ENCODE assay signal across 1 cellular context in the genomic region with DNA sequence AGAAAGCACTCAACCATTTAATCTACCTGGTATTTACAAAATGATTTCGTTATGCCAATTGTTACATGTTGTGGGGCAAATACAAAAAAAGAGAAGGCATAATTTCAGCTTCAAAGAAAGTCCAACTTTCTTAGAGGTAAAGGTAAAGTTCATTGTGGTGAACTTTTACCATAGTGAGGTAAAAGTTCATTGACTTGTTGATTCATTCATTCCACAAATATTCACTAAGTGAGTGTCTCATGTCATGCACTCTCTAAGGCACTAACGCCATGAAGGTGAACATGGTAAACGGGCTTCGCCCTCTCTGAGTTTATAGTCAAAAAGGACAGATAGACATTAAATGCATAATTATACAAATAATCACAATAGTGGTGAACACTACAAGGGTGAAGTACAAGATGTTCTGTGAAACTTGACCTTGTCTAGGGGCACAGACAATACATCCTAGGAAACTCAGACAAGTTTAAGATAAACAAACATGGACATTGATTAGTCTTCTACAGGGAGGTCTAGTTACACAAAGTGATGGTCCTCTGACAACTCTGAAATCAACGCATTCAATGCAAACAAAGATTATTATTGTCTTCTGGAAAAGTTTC.
TF ChIP-seq lines count a peak whose summit lies in the region.

No MANE protein-coding gene starts in this region.

TF ChIP-seq in HepG2, 621 proteins besides CTCF, POLR2A, EP300 and RAD21 (continues in another document):
- no peak for TF ChIP-seq ZNF460 (CRISPR knock-in tag; IDR thresholded peaks at IDR 0.05; ENCODE audit: borderline replicate concordance)
- peak; percentile 61; the same call in 1 of the 2 replicates for TF ChIP-seq ARID5B (CRISPR knock-in tag; IDR thresholded peaks at IDR 0.05)
- TF ChIP-seq TBL1XR1 (IDR thresholded peaks at IDR 0.05; ENCODE audit: borderline replicate concordance, low read length, partially characterized antibody), result peak; percentile 69
- peak; percentile 85 for TF ChIP-seq PPARG (CRISPR knock-in tag; conservative IDR thresholded peaks at IDR 0.05)
- TF ChIP-seq RXRB (CRISPR knock-in tag; IDR thresholded peaks at IDR 0.05; ENCODE audit: borderline replicate concordance), result peak; percentile 75; the same call in 1 of the 2 replicates
- no peak for TF ChIP-seq PHF21A (CRISPR knock-in tag; IDR thresholded peaks at IDR 0.05)
- 0 out of 2 replicates have a peak, but pooled peaks have one; percentile 22 for TF ChIP-seq SKIL (CRISPR knock-in tag; IDR thresholded peaks at IDR 0.05; ENCODE audit: borderline replicate concordance)
- no peak for TF ChIP-seq JARID2 (CRISPR knock-in tag; IDR thresholded peaks at IDR 0.05; ENCODE audit: insufficient replicate concordance)
- TF ChIP-seq RBM22 (optimal IDR thresholded peaks at IDR 0.05; ENCODE audit: low read length), result no peak
- no peak; the same call in 1 of the 2 replicates for TF ChIP-seq NCOR1 (IDR thresholded peaks at IDR 0.05; ENCODE audit: borderline replicate concordance, low read length)
- TF ChIP-seq AHDC1 (CRISPR knock-in tag; IDR thresholded peaks at IDR 0.05; ENCODE audit: borderline replicate concordance), result peak; percentile 68
- peak; percentile 94 for TF ChIP-seq RARA (CRISPR knock-in tag; IDR thresholded peaks at IDR 0.05)
- TF ChIP-seq SKI (IDR thresholded peaks at IDR 0.05; ENCODE audit: partially characterized antibody), result peak; percentile 88
- peak; percentile 31; the same call in 1 of the 2 replicates for TF ChIP-seq SOX5 (CRISPR knock-in tag; IDR thresholded peaks at IDR 0.05; ENCODE audit: borderline replicate concordance)
- peak; percentile 61 for TF ChIP-seq PAXIP1 (CRISPR knock-in tag; conservative IDR thresholded peaks at IDR 0.05)
- TF ChIP-seq, protein P1, sequence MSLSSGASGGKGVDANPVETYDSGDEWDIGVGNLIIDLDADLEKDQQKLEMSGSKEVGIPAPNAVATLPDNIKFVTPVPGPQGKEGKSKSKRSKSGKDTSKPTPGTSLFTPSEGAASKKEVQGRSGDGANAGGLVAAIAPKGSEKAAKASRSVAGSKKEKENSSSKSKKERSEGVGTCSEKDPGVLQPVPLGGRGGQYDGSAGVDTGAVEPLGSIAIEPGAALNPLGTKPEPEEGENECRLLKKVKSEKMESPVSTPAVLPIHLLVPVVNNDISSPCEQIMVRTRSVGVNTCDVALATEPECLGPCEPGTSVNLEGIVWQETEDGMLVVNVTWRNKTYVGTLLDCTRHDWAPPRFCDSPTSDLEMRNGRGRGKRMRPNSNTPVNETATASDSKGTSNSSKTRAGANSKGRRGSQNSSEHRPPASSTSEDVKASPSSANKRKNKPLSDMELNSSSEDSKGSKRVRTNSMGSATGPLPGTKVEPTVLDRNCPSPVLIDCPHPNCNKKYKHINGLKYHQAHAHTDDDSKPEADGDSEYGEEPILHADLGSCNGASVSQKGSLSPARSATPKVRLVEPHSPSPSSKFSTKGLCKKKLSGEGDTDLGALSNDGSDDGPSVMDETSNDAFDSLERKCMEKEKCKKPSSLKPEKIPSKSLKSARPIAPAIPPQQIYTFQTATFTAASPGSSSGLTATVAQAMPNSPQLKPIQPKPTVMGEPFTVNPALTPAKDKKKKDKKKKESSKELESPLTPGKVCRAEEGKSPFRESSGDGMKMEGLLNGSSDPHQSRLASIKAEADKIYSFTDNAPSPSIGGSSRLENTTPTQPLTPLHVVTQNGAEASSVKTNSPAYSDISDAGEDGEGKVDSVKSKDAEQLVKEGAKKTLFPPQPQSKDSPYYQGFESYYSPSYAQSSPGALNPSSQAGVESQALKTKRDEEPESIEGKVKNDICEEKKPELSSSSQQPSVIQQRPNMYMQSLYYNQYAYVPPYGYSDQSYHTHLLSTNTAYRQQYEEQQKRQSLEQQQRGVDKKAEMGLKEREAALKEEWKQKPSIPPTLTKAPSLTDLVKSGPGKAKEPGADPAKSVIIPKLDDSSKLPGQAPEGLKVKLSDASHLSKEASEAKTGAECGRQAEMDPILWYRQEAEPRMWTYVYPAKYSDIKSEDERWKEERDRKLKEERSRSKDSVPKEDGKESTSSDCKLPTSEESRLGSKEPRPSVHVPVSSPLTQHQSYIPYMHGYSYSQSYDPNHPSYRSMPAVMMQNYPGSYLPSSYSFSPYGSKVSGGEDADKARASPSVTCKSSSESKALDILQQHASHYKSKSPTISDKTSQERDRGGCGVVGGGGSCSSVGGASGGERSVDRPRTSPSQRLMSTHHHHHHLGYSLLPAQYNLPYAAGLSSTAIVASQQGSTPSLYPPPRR (CRISPR knock-in tag; IDR thresholded peaks at IDR 0.05; ENCODE audit: borderline replicate concordance), result 0 out of 2 replicates have a peak, but pooled peaks have one; percentile 17
- TF ChIP-seq TEAD3 (CRISPR knock-in tag; optimal IDR thresholded peaks at IDR 0.05; ENCODE audit: borderline replicate concordance), result peak; percentile 22
- TF ChIP-seq CREM (IDR thresholded peaks at IDR 0.05), result 0 out of 2 replicates have a peak, but pooled peaks have one; percentile 22
- no peak for TF ChIP-seq CREM (CRISPR knock-in tag; IDR thresholded peaks at IDR 0.05)
- 0 out of 2 replicates have a peak, but pooled peaks have one; percentile 26 for TF ChIP-seq POGZ (CRISPR knock-in tag; IDR thresholded peaks at IDR 0.05)
- peak; percentile 61 for TF ChIP-seq FOSL2 (CRISPR knock-in tag; IDR thresholded peaks at IDR 0.05)
- TF ChIP-seq TCF7 (IDR thresholded peaks at IDR 0.05; ENCODE audit: low read depth), result peak; percentile 32
- peak; percentile 21 for TF ChIP-seq ASH2L (IDR thresholded peaks at IDR 0.05; ENCODE audit: insufficient read length, low read depth, low read length)
- no peak for TF ChIP-seq ZNF138 (CRISPR knock-in tag; IDR thresholded peaks at IDR 0.05; ENCODE audit: low read depth)
- peak in 1 of 2 experiments; percentile 56; a peak in 1 of 4 replicates for TF ChIP-seq NR2F1 (CRISPR knock-in tag; IDR thresholded peaks at IDR 0.05)
- TF ChIP-seq, protein P2, sequence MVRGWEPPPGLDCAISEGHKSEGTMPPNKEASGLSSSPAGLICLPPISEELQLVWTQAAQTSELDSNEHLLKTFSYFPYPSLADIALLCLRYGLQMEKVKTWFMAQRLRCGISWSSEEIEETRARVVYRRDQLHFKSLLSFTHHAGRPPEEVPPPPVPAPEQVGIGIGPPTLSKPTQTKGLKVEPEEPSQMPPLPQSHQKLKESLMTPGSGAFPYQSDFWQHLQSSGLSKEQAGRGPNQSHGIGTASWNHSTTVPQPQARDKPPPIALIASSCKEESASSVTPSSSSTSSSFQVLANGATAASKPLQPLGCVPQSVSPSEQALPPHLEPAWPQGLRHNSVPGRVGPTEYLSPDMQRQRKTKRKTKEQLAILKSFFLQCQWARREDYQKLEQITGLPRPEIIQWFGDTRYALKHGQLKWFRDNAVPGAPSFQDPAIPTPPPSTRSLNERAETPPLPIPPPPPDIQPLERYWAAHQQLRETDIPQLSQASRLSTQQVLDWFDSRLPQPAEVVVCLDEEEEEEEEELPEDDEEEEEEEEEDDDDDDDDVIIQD (CRISPR knock-in tag; IDR thresholded peaks at IDR 0.05; ENCODE audit: low read depth), result peak; percentile 69
- TF ChIP-seq SIN3A (IDR thresholded peaks at IDR 0.05; ENCODE audit: borderline replicate concordance, low read depth, low read length), result no peak
- TF ChIP-seq MED1 (CRISPR knock-in tag; IDR thresholded peaks at IDR 0.05), result 0 out of 2 replicates have a peak, but pooled peaks have one; percentile 20
- TF ChIP-seq CREB1 (IDR thresholded peaks at IDR 0.05), result no peak
- 0 out of 2 replicates have a peak, but pooled peaks have one; percentile 37 for TF ChIP-seq CREB1 (CRISPR knock-in tag; IDR thresholded peaks at IDR 0.05)
- peak; percentile 73 for TF ChIP-seq BCL6 (CRISPR knock-in tag; IDR thresholded peaks at IDR 0.05)
- TF ChIP-seq SOX6 (IDR thresholded peaks at IDR 0.05), result no peak
- TF ChIP-seq SOX6 (CRISPR knock-in tag; IDR thresholded peaks at IDR 0.05), result peak; percentile 60; the same call in 1 of the 2 replicates
- TF ChIP-seq TEAD2 (CRISPR knock-in tag; IDR thresholded peaks at IDR 0.05), result no peak
